26 cellular contexts compared by ENCODE assay signal in the genomic region with DNA sequence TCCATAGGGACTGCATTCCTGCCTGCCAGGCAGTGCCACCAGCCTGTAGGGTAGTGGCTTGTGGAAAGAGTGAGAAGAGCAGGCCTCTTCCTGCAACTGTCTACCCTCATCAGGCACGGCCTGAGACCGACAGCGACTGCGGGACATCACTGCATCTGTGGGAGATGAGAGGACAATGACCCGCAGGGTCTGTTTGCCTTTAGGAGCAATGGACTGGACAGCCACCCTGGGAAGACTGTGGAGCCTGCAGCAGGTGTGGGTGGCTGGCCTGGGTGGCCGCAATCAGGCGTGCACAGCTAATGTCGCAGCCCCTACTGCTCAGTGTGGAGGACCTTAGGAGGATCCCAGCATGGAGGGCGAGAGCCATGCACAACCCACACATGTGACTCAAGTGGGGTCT.
"Had no signal": no experiment of that assay in that cellular context is flagged by ENCODE, and none has a peak within 500 bp of the region (broad histone marks: within the 10 kb centered on the region; RNA-seq: fewer than 3 reads in every experiment).

No MANE protein-coding gene starts in this region.

- H3K27me3 ChIP-seq: body of pancreas, gastrocnemius medialis, right lobe of liver, suprapubic skin had no signal

- H3K4me1 Mint-ChIP-seq: activated naive CD4-positive, alpha-beta T cell treated with anti-CD3 and anti-CD28 coated beads, Interleukin-2, amount 50 U/mL, for 24 hours; stimulated activated effector memory CD8-positive, alpha-beta T cell treated with anti-CD3 and anti-CD28 coated beads, Interleukin-12 subunit alpha, Interleukin-12 subunit beta, amount 100 ng/mL, for 72 hours; stimulated activated naive CD8-positive, alpha-beta T cell treated with anti-CD3 and anti-CD28 coated beads, Interleukin-15, amount 100 ng/mL, for 72 hours; T-cell had no signal

- H3K36me3 ChIP-seq: gastrocnemius medialis, left ventricle myocardium inferior, right lobe of liver, suprapubic skin had no signal

- H3K27me3 Mint-ChIP-seq: activated naive CD4-positive, alpha-beta T cell treated with anti-CD3 and anti-CD28 coated beads, Interleukin-2, amount 50 U/mL, for 24 hours; type B pancreatic cell had no signal

- H3K4me3 ChIP-seq: body of pancreas, gastrocnemius medialis, left ventricle myocardium inferior, right lobe of liver, skin epidermis, suprapubic skin had no signal

- ATAC-seq: activated CD4-positive, CD25-positive, alpha-beta regulatory T cell treated with anti-CD3 and anti-CD28 coated beads, Interleukin-2, amount 50 U/mL, for 24 hours; activated CD8-positive, alpha-beta T cell treated with anti-CD3 and anti-CD28 coated beads for 36 hours; body of pancreas; gastrocnemius medialis; stimulated activated naive CD8-positive, alpha-beta T cell treated with anti-CD3 and anti-CD28 coated beads, Interleukin-15, amount 100 ng/mL, for 72 hours; T-cell had no signal

- H3K79me2 ChIP-seq: parathyroid adenoma had no signal

- H3K4me1 ChIP-seq: body of pancreas, parathyroid adenoma had no signal

- H3K9me3 Mint-ChIP-seq: activated CD4-positive, alpha-beta T cell treated with anti-CD3 and anti-CD28 coated beads, Interleukin-2, amount 10 ng/mL, durations not matched to agents 7 days and 5 days; activated CD8-positive, alpha-beta T cell treated with anti-CD3 and anti-CD28 coated beads for 36 hours; activated naive CD4-positive, alpha-beta T cell treated with anti-CD3 and anti-CD28 coated beads, Interleukin-2, amount 50 U/mL, for 24 hours; activated T-helper 1 cell treated with anti-CD3 and anti-CD28 coated beads, Interleukin-12 subunit alpha, Interleukin-12 subunit beta, Interleukin-2, Interleukin-4 antibody, amounts not matched to agents 30 ng/mL and 10 ng/mL and 1 ng/mL, durations not matched to agents 14 hours and 24 hours and 36 hours; stimulated activated effector memory CD8-positive, alpha-beta T cell treated with anti-CD3 and anti-CD28 coated beads, Interleukin-12 subunit alpha, Interleukin-12 subunit beta, amount 100 ng/mL, for 72 hours; stimulated activated naive CD8-positive, alpha-beta T cell treated with anti-CD3 and anti-CD28 coated beads, Interleukin-15, amount 100 ng/mL, for 72 hours; T-cell; T-helper 2 cell treated with Interferon-gamma antibody and Interleukin-4, amounts not matched to agents 5 μg/mL and 100 μg/mL, for 36 hours had no signal

- H3K9me3 ChIP-seq: body of pancreas, gastrocnemius medialis, left ventricle myocardium inferior, right lobe of liver, suprapubic skin had no signal

- H2AFZ ChIP-seq: parathyroid adenoma had no signal

- H3K27ac Mint-ChIP-seq: activated CD4-positive, alpha-beta T cell treated with anti-CD3 and anti-CD28 coated beads, Interleukin-2, amount 10 ng/mL, durations not matched to agents 7 days and 5 days; activated CD8-positive, alpha-beta T cell treated with anti-CD3 and anti-CD28 coated beads for 36 hours; activated naive CD4-positive, alpha-beta T cell treated with anti-CD3 and anti-CD28 coated beads, Interleukin-2, amount 50 U/mL, for 24 hours; activated T-helper 1 cell treated with anti-CD3 and anti-CD28 coated beads, Interleukin-12 subunit alpha, Interleukin-12 subunit beta, Interleukin-2, Interleukin-4 antibody, amounts not matched to agents 30 ng/mL and 10 ng/mL and 1 ng/mL, durations not matched to agents 14 hours and 24 hours and 36 hours; nephron progenitor cell; stimulated activated effector memory CD8-positive, alpha-beta T cell treated with anti-CD3 and anti-CD28 coated beads, Interleukin-12 subunit alpha, Interleukin-12 subunit beta, amount 100 ng/mL, for 72 hours; stimulated activated naive CD8-positive, alpha-beta T cell treated with anti-CD3 and anti-CD28 coated beads, Interleukin-15, amount 100 ng/mL, for 72 hours; T-cell; T-helper 2 cell treated with Interferon-gamma antibody and Interleukin-4, amounts not matched to agents 5 μg/mL and 100 μg/mL, for 36 hours; type B pancreatic cell had no signal

- H3K9ac ChIP-seq: parathyroid adenoma had no signal

- H3K27ac ChIP-seq: body of pancreas, gastrocnemius medialis, left ventricle myocardium inferior, parathyroid adenoma, right lobe of liver, skin epidermis, suprapubic skin, VCaP had no signal

- H3K36me3 Mint-ChIP-seq: activated naive CD4-positive, alpha-beta T cell treated with anti-CD3 and anti-CD28 coated beads, Interleukin-2, amount 50 U/mL, for 24 hours; stimulated activated effector memory CD8-positive, alpha-beta T cell treated with anti-CD3 and anti-CD28 coated beads, Interleukin-12 subunit alpha, Interleukin-12 subunit beta, amount 100 ng/mL, for 72 hours; T-cell; type B pancreatic cell had no signal

- H3K4me3 Mint-ChIP-seq: activated CD4-positive, alpha-beta T cell treated with anti-CD3 and anti-CD28 coated beads, Interleukin-2, amount 10 ng/mL, durations not matched to agents 7 days and 5 days; activated CD8-positive, alpha-beta T cell treated with anti-CD3 and anti-CD28 coated beads for 36 hours; activated naive CD4-positive, alpha-beta T cell treated with anti-CD3 and anti-CD28 coated beads, Interleukin-2, amount 50 U/mL, for 24 hours; activated T-helper 1 cell treated with anti-CD3 and anti-CD28 coated beads, Interleukin-12 subunit alpha, Interleukin-12 subunit beta, Interleukin-2, Interleukin-4 antibody, amounts not matched to agents 30 ng/mL and 10 ng/mL and 1 ng/mL, durations not matched to agents 14 hours and 24 hours and 36 hours; nephron progenitor cell; stimulated activated effector memory CD8-positive, alpha-beta T cell treated with anti-CD3 and anti-CD28 coated beads, Interleukin-12 subunit alpha, Interleukin-12 subunit beta, amount 100 ng/mL, for 72 hours; stimulated activated naive CD8-positive, alpha-beta T cell treated with anti-CD3 and anti-CD28 coated beads, Interleukin-15, amount 100 ng/mL, for 72 hours; T-cell; T-helper 2 cell treated with Interferon-gamma antibody and Interleukin-4, amounts not matched to agents 5 μg/mL and 100 μg/mL, for 36 hours; type B pancreatic cell had no signal

- DNase-seq: activated CD4-positive, alpha-beta T cell treated with anti-CD3 and anti-CD28 coated beads, Interleukin-2, amount 10 ng/mL, durations not matched to agents 7 days and 5 days; activated CD8-positive, alpha-beta T cell treated with anti-CD3 and anti-CD28 coated beads for 36 hours; activated gamma-delta T cell treated with Interleukin-2 at 50 U/mL for 16 hours; anterior cingulate cortex; body of pancreas; dermis blood vessel endothelial cell; effector CD8-positive, alpha-beta T cell; gastrocnemius medialis; hippocampal formation; left ventricle myocardium inferior; nephron progenitor cell; nucleus accumbens; right lobe of liver; stimulated activated CD4-positive, alpha-beta T cell treated with anti-CD3 and anti-CD28 coated beads, Interleukin-2, amount 100 ng/mL, for 24 hours; stimulated activated naive CD8-positive, alpha-beta T cell treated with anti-CD3 and anti-CD28 coated beads, Interleukin-15, amount 100 ng/mL, for 72 hours; T-cell had no signal
